8 cellular contexts compared by ENCODE assay signal in the genomic region with DNA sequence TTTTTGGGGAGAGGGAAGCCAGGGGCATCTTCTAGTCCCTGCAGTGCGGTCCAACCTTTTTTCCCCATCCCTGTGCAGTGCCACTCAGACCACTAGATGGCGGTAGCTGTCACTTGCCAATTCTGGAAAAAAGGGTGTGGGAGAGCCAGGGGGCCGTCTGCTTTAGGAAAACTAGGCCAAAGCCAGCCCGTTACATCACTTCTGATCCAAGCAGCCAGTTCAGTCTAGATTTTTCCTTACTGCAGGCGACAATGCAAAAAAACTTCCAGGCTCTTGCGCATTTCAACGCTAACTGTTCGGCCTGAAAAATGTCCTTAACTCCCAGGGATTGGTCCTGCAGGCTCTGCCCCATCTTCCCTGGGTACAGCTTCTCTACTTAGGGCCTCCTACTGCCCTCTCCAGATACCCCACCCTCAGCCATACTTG.
DNase-seq lines count a peak whose midpoint lies in the region; FAIRE-seq and TF ChIP-seq lines count a peak whose summit lies in the region.

No MANE protein-coding gene starts in this region.

- no peak for FAIRE-seq in GM12892 (lab: Jason Lieb, UNC)

- DNase-seq in DMS79 treated with DMSO at 0.1 percent for 48 hours (lab: John Stamatoyannopoulos, UW) (peak; percentile 11), DMS79 (lab: John Stamatoyannopoulos, UW) (no peak), NAMALWA (ENCODE audit: low spot score) (peak; percentile 53), UCSD-AML1 (lab: John Stamatoyannopoulos, UW; ENCODE audit: unreplicated experiment) (peak; percentile 28), cardiac fibroblast (ENCODE audit: low read depth in 2 of 2) (peak; percentile 73 to 87), islet precursor cell (peak; percentile 78), GM12892 (ENCODE audit: insufficient read length) (no peak)
- peak; percentile 19 to 30 for DNase-seq in stimulated activated CD4-positive, alpha-beta T cell treated with anti-CD3 and anti-CD28 coated beads, Interleukin-15, amount 100 ng/mL, for 1 hour (ENCODE audit: low read depth in 1 of 2, low spot score in 1 of 2)

- no peak for TF ChIP-seq POLR2A in GM12892 (IDR thresholded peaks at IDR 0.05; ENCODE audit: low read depth, low read length)

- H3K4me3 ChIP-seq in cardiac fibroblast (replicated peaks in 1 of 2; ENCODE audit: low read depth in 2 of 2, low read length in 2 of 2) = no peak overlapping the region

- peak; percentile 99 for TF ChIP-seq CTCF in cardiac fibroblast (IDR thresholded peaks at IDR 0.05; ENCODE audit: low read depth, low read length)

Comparison
In these comparisons a context has a peak if more than half of its experiments do, and no peak if none do; other contexts are left out.
1. DNase-seq: peak in DMS79 treated with DMSO at 0.1 percent for 48 hours (single experiment), NAMALWA (single experiment), UCSD-AML1 (single experiment), cardiac fibroblast (2 of 2), islet precursor cell (single experiment) and stimulated activated CD4-positive, alpha-beta T cell treated with anti-CD3 and anti-CD28 coated beads, Interleukin-15, amount 100 ng/mL, for 1 hour (2 of 2); none in DMS79 (single experiment) and GM12892 (single experiment).